Comparison of ENCODE assay signal across 1 cellular context in the genomic region with DNA sequence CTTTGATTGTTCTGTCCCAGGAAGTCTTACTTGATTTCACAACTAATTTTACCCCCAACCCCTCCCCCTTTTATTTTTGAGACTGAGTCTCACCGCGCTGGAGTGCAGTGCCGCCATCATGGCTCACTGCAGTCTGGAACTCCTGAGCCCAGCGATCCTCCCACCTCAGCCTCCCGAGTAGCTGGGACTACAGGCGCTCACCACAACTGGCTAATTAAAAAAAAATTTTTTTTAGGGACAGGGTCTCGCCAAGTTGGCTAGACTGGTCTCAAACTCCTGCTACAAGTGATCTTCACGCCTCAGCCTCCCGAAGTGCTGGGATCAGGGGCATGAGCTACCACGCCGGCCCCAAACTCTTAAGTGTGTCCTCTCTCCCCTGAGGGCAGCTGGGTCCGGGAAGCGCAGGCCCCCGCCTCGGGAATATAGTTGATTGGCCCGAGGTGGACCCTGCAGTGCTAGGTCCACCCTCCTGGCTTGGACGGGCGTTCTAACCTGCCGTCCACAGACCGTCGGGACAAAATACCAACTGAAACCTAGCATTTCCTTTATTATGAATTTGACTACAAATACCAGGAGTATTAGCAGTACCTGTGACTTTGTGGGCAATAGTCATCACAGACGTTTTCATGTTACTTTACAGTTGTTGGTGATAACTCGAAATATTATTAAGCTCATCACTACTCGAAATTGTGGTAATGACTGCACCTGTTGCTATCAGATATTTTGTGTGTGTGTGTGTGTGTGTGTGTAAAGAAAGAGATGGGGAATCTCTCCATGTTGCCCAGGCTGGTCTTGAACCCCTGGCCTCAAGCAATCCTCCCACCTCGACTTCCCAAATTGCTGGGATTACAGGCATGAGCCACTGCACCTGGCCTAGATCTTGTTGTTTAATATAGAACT.
TF ChIP-seq lines count a peak whose summit lies in the region.

No MANE protein-coding gene starts in this region.

TF ChIP-seq in SK-N-SH, 30 proteins besides CTCF, POLR2A, EP300 and RAD21 (continued from another document):
- TF ChIP-seq IRF3 (IDR thresholded peaks at IDR 0.05; ENCODE audit: low read depth, low read length), result no peak
- TF ChIP-seq TAF1 (IDR thresholded peaks at IDR 0.05; ENCODE audit: borderline replicate concordance, low read depth, low read length), result no peak
- no peak for TF ChIP-seq CHD2 (IDR thresholded peaks at IDR 0.05; ENCODE audit: low read length, partially characterized antibody)
- no peak for TF ChIP-seq MXI1 (IDR thresholded peaks at IDR 0.05; ENCODE audit: low read depth, low read length)
- no peak for TF ChIP-seq GATA2 (CRISPR knock-in tag; IDR thresholded peaks at IDR 0.05)
- TF ChIP-seq ELF1 (IDR thresholded peaks at IDR 0.05), result no peak
- no peak; the same call in 1 of the 2 replicates for TF ChIP-seq YY1 (IDR thresholded peaks at IDR 0.05; ENCODE audit: low read depth)
- TF ChIP-seq FOXM1 (IDR thresholded peaks at IDR 0.05; ENCODE audit: low read depth), result no peak
- no peak for TF ChIP-seq GABPA (IDR thresholded peaks at IDR 0.05; ENCODE audit: low read depth)
